In genomic region chr4:89755210-89755609, GRCh38 we compare ENCODE assay signal across 15 cellular contexts.
A peak's percentile ranks its signal among the peaks of the same experiment; 100 is the strongest.
DNase-seq lines count a peak whose midpoint lies in the region; ATAC-seq and TF ChIP-seq lines count a peak whose summit lies in the region.
"Had no signal": no experiment of that assay in that cellular context is flagged by ENCODE, and none has a peak within 500 bp of the region (broad histone marks: within the 10 kb centered on the region; RNA-seq: fewer than 3 reads in every experiment).

No MANE protein-coding gene starts in this region.

- H3K27me3 ChIP-seq in AG04450 (ENCODE audit: control insufficient read depth, insufficient read depth, low read length) (no peaks in the 10 kb centered on the region), mesendoderm (ENCODE audit: insufficient read depth, low read length, poor library complexity) (no peaks in the 10 kb centered on the region)
- H3K27me3 ChIP-seq: Peyer's patch, sigmoid colon had no signal

- POLR2A ChIA-PET in AG04450 (lab: Yijun Ruan, JAX), result no interaction called here

- H3K4me3 ChIP-seq in AG04450 (ENCODE audit: low read depth, low read length) (no peak overlapping the region), mesendoderm (ENCODE audit: low read length) (no peak overlapping the region)
- H3K4me3 ChIP-seq: Peyer's patch, sigmoid colon had no signal

- peaks cover 2% of the 10 kb centered on the region for H3K4me1 ChIP-seq in mesendoderm (ENCODE audit: control insufficient read depth, low read depth, low read length)

- H4K5ac ChIP-seq in mesendoderm (ENCODE audit: low read length), result no peak overlapping the region

- no peak overlapping the region for H4K8ac ChIP-seq in mesendoderm (ENCODE audit: low read depth, low read length)

- no peak overlapping the region for H3K23ac ChIP-seq in mesendoderm (ENCODE audit: low read length)

- TF ChIP-seq CTCF in AG04450 (IDR thresholded peaks at IDR 0.05; ENCODE audit: low read depth, low read length), result peak; percentile 36

- no peaks in the 10 kb centered on the region for H3K79me1 ChIP-seq in mesendoderm (ENCODE audit: low read length)

- H3K36me3 ChIP-seq in mesendoderm (ENCODE audit: control insufficient read depth, insufficient read depth, low read length), result no peaks in the 10 kb centered on the region
- H3K36me3 ChIP-seq: Peyer's patch, sigmoid colon had no signal

- H3K4me2 ChIP-seq in mesendoderm (ENCODE audit: low read length), result no peak overlapping the region

- H3K18ac ChIP-seq in mesendoderm (ENCODE audit: low read length), result no peak overlapping the region

- H2BK120ac ChIP-seq in mesendoderm (ENCODE audit: low read depth, low read length), result no peak overlapping the region

- H2BK15ac ChIP-seq in mesendoderm (replicated peaks; ENCODE audit: low read depth), result no peak overlapping the region

- DNase-seq in AG04450 (ENCODE audit: low read depth, low spot score), result no peak
- DNase-seq in LHCN-M2 (ENCODE audit: low read depth), result peak; percentile 42
- peak; percentile 38 for DNase-seq in dermis blood vessel endothelial cell
- DNase-seq in mesendoderm, result peak; percentile 23
- no peak for DNase-seq in activated CD4-positive, alpha-beta T cell treated with anti-CD3 and anti-CD28 coated beads, Interleukin-2, amount 50 U/mL, for 1 hour
- no peak for DNase-seq in DMS79 (lab: John Stamatoyannopoulos, UW)
- no peak for DNase-seq in AG08395 (ENCODE audit: low spot score)
- DNase-seq: activated CD4-positive, alpha-beta T cell treated with anti-CD3 and anti-CD28 coated beads, Interleukin-2, amount 50 U/mL, for 48 hours; activated naive CD8-positive, alpha-beta T cell treated with anti-CD3 and anti-CD28 coated beads for 36 hours; activated T-cell treated with anti-CD3 and anti-CD28 coated beads, Interleukin-2, amount 50 U/mL, for 4 hours; NCI-H1092; NCI-H2171; Peyer's patch; sigmoid colon had no signal

- H2AK5ac ChIP-seq in mesendoderm (ENCODE audit: low read length), result no peak overlapping the region

- H3K79me2 ChIP-seq in mesendoderm (ENCODE audit: control insufficient read depth, insufficient read depth, low read length), result no peaks in the 10 kb centered on the region

- no peak overlapping the region for H3K9ac ChIP-seq in mesendoderm (ENCODE audit: low read length)

- no peaks in the 10 kb centered on the region for H3K9me3 ChIP-seq in AG04450 (ENCODE audit: control insufficient read depth, insufficient read depth, low read length)
- H3K9me3 ChIP-seq: Peyer's patch, sigmoid colon had no signal

- H3K27ac ChIP-seq in AG04450 (ENCODE audit: low read depth, low read length), result no peak overlapping the region
- H3K27ac ChIP-seq in mesendoderm (ENCODE audit: low read depth, low read length), result no peak overlapping the region
- H3K27ac ChIP-seq: Peyer's patch had no signal

- H3K4ac ChIP-seq in mesendoderm (ENCODE audit: low read depth, low read length), result no peak overlapping the region

- no peak for ATAC-seq in HG02884 (IDR thresholded peaks at IDR 0.05; ENCODE audit: unreplicated experiment)
- ATAC-seq: activated T-cell treated with anti-CD3 and anti-CD28 coated beads, Interleukin-2, amount 50 U/mL, for 4 hours had no signal

- no peak overlapping the region for H3K56ac ChIP-seq in mesendoderm (ENCODE audit: low read length)

- no peak overlapping the region for H2BK5ac ChIP-seq in mesendoderm (ENCODE audit: low read length)

- CTCF ChIA-PET in AG04450 (lab: Charles Lee), result no interaction called here

Comparison
In these comparisons a context has a peak if more than half of its experiments do, and no peak if none do; other contexts are left out.
1. DNase-seq: peak in LHCN-M2 (single experiment), dermis blood vessel endothelial cell (single experiment) and mesendoderm (single experiment); none in AG04450 (single experiment), activated CD4-positive, alpha-beta T cell treated with anti-CD3 and anti-CD28 coated beads, Interleukin-2, amount 50 U/mL, for 1 hour (single experiment), DMS79 (single experiment) and AG08395 (single experiment).